Comparison of ENCODE assay signal across 1 cellular context in genomic region chr4:100657187-100657586, GRCh38.
TF ChIP-seq lines count a peak whose summit lies in the region.

No MANE protein-coding gene starts in this region.

TF ChIP-seq in SK-N-SH treated with all-trans-retinoic acid at 6 μM for 48 hours, 23 proteins besides CTCF, POLR2A, EP300 and RAD21 (continued from another document):
- TF ChIP-seq ARNTL (CRISPR knock-in tag; IDR thresholded peaks at IDR 0.05; ENCODE audit: borderline replicate concordance, low read depth) (no peak), CREB5 (CRISPR knock-in tag; IDR thresholded peaks at IDR 0.05; ENCODE audit: low read depth) (no peak), ISL1 (CRISPR knock-in tag; IDR thresholded peaks at IDR 0.05) (no peak), POU6F1 (CRISPR knock-in tag; IDR thresholded peaks at IDR 0.05; ENCODE audit: borderline replicate concordance, low read depth) (no peak), TSHZ2 (CRISPR knock-in tag; IDR thresholded peaks at IDR 0.05) (no peak), RARB (CRISPR knock-in tag; IDR thresholded peaks at IDR 0.05) (no peak), ESRRG (CRISPR knock-in tag; IDR thresholded peaks at IDR 0.05) (no peak), PPARA (CRISPR knock-in tag; IDR thresholded peaks at IDR 0.05; ENCODE audit: borderline replicate concordance) (no peak)
